Comparison of ENCODE assay signal across 14 cellular contexts in genomic region chr2:32841931-32842898, GRCh38.
A peak's percentile ranks its signal among the peaks of the same experiment; 100 is the strongest.
DNase-seq lines count a peak whose midpoint lies in the region; ATAC-seq lines count a peak whose summit lies in the region.
"Had no signal": no experiment of that assay in that cellular context is flagged by ENCODE, and none has a peak within 500 bp of the region (broad histone marks: within the 10 kb centered on the region; RNA-seq: fewer than 3 reads in every experiment).

No MANE protein-coding gene starts in this region.

- no peak overlapping the region for H3K4me3 ChIP-seq in right cardiac atrium (ENCODE audit: low read length)
- H3K4me3 ChIP-seq: BLaER1 had no signal

- H3K27me3 ChIP-seq in right cardiac atrium (ENCODE audit: control insufficient read depth, insufficient read depth), result no peaks in the 10 kb centered on the region
- H3K27me3 ChIP-seq: BLaER1 had no signal

- H3K9me3 ChIP-seq in right cardiac atrium (ENCODE audit: control insufficient read depth, low read length), result no peaks in the 10 kb centered on the region

- H3K27ac ChIP-seq in right cardiac atrium (ENCODE audit: low read length), result peak overlapping the region; percentile 95
- H3K27ac ChIP-seq: BLaER1 had no signal

- H3K4me1 ChIP-seq in right cardiac atrium (ENCODE audit: control insufficient read depth, insufficient read depth, low read length), result peaks cover 3% of the 10 kb centered on the region
- H3K4me1 ChIP-seq: BLaER1 had no signal

- ATAC-seq in Right ventricle myocardium inferior, result peak; percentile 51
- peak; percentile 24 to 56 for ATAC-seq in left cardiac atrium
- peak; percentile 49 to 58 for ATAC-seq in right cardiac atrium
- ATAC-seq in HG03342 (IDR thresholded peaks at IDR 0.05; ENCODE audit: unreplicated experiment), result no peak
- ATAC-seq: CD8-positive, alpha-beta T cell had no signal

- intact Hi-C loops in Right ventricle myocardium inferior (cut with DNase I), result no loop called here
- intact Hi-C loops in cardiac septum (cut with DNase I), result no loop called here
- intact Hi-C loops in left cardiac atrium (cut with DNase I), result no loop called here
- intact Hi-C loops in right cardiac atrium (cut with DNase I), result no loop called here

- WGBS in right cardiac atrium, result 61% methylated on average over 11 of the region's 11 CpGs

- no peak for DNase-seq in Right ventricle myocardium inferior (ENCODE audit: missing footprints)
- no peak for DNase-seq in cardiac septum (ENCODE audit: low spot score)
- DNase-seq in left cardiac atrium, result no peak
- DNase-seq in right cardiac atrium, result no peak
- no peak for DNase-seq in NCI-H2171 (lab: John Stamatoyannopoulos, UW)
- no peak for DNase-seq in NCI-H526 treated with DMSO at 0.1 percent for 48 hours (lab: John Stamatoyannopoulos, UW)
- DNase-seq: 8988T; Calu3; CD8-positive, alpha-beta T cell; DMS79 treated with DMSO at 0.1 percent for 48 hours; GF-D8; H9 had no signal
